1 cellular context compared by ENCODE assay signal in the genomic region with DNA sequence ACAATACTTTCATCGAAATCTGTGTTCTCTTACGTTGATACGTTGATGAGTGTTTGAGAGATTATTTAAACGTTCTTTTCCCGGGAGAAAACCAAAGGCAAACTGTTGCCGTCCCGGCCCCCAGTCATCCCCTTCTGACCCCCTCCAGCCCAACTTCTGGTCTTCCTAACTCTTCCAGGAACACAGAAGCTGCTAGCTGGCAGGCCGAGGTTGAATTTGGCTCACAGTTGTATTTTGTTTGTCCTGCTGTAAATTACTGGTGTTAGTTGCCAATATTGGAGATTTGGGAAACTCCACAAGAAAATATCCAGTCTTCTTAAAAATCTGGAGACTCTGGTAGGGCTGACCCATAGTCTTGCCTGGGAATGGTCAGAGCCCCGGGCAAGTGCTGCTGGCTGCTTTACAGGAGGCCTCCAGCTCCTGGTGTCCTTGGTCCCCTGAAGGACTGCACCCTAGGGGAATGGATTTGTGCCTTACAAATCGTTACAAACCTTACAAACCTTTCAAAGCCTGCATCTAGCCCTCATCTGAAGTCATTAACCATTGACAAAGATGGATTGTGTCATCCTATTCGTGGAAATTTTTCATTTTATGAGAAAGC.
TF ChIP-seq lines count a peak whose summit lies in the region.

No MANE protein-coding gene starts in this region.

TF ChIP-seq in SK-N-SH, 30 proteins besides CTCF, POLR2A, EP300 and RAD21 (continued from another document):
- TF ChIP-seq, protein P1, sequence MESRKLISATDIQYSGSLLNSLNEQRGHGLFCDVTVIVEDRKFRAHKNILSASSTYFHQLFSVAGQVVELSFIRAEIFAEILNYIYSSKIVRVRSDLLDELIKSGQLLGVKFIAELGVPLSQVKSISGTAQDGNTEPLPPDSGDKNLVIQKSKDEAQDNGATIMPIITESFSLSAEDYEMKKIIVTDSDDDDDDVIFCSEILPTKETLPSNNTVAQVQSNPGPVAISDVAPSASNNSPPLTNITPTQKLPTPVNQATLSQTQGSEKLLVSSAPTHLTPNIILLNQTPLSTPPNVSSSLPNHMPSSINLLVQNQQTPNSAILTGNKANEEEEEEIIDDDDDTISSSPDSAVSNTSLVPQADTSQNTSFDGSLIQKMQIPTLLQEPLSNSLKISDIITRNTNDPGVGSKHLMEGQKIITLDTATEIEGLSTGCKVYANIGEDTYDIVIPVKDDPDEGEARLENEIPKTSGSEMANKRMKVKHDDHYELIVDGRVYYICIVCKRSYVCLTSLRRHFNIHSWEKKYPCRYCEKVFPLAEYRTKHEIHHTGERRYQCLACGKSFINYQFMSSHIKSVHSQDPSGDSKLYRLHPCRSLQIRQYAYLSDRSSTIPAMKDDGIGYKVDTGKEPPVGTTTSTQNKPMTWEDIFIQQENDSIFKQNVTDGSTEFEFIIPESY (IDR thresholded peaks at IDR 0.05; ENCODE audit: borderline replicate concordance, low read depth): no peak
- TF ChIP-seq, protein P2, sequence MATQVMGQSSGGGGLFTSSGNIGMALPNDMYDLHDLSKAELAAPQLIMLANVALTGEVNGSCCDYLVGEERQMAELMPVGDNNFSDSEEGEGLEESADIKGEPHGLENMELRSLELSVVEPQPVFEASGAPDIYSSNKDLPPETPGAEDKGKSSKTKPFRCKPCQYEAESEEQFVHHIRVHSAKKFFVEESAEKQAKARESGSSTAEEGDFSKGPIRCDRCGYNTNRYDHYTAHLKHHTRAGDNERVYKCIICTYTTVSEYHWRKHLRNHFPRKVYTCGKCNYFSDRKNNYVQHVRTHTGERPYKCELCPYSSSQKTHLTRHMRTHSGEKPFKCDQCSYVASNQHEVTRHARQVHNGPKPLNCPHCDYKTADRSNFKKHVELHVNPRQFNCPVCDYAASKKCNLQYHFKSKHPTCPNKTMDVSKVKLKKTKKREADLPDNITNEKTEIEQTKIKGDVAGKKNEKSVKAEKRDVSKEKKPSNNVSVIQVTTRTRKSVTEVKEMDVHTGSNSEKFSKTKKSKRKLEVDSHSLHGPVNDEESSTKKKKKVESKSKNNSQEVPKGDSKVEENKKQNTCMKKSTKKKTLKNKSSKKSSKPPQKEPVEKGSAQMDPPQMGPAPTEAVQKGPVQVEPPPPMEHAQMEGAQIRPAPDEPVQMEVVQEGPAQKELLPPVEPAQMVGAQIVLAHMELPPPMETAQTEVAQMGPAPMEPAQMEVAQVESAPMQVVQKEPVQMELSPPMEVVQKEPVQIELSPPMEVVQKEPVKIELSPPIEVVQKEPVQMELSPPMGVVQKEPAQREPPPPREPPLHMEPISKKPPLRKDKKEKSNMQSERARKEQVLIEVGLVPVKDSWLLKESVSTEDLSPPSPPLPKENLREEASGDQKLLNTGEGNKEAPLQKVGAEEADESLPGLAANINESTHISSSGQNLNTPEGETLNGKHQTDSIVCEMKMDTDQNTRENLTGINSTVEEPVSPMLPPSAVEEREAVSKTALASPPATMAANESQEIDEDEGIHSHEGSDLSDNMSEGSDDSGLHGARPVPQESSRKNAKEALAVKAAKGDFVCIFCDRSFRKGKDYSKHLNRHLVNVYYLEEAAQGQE (IDR thresholded peaks at IDR 0.05; ENCODE audit: low read depth, low read length): no peak
